8 cellular contexts compared by ENCODE assay signal in genomic region chr20:51631011-51631950, GRCh38.
A peak's percentile ranks its signal among the peaks of the same experiment; 100 is the strongest.
DNase-seq lines count a peak whose midpoint lies in the region; ATAC-seq lines count a peak whose summit lies in the region.

No MANE protein-coding gene starts in this region.

- peaks cover 3% of the 10 kb centered on the region for H3K36me3 Mint-ChIP-seq in activated naive CD8-positive, alpha-beta T cell

- H3K4me3 ChIP-seq in right cardiac atrium (ENCODE audit: low read length), result no peak overlapping the region

- H3K27ac ChIP-seq in right cardiac atrium (ENCODE audit: low read length), result peak overlapping the region; percentile 89

- peaks cover 16% of the 10 kb centered on the region for H3K27me3 Mint-ChIP-seq in activated naive CD8-positive, alpha-beta T cell

- H3K27ac Mint-ChIP-seq in activated naive CD8-positive, alpha-beta T cell, result no peak overlapping the region

- 29% methylated on average over 21 of the region's 21 CpGs for WGBS in right cardiac atrium

- H3K27me3 ChIP-seq in right cardiac atrium (ENCODE audit: control insufficient read depth, insufficient read depth), result no peaks in the 10 kb centered on the region

- peak overlapping the region; percentile 17 for H3K4me3 Mint-ChIP-seq in activated naive CD8-positive, alpha-beta T cell

- H3K9me3 ChIP-seq in right cardiac atrium (ENCODE audit: control insufficient read depth, low read length), result no peaks in the 10 kb centered on the region

- peak; percentile 91 for DNase-seq in AG08396 (ENCODE audit: low spot score)
- peak; percentile 94 for DNase-seq in LHCN-M2 (ENCODE audit: low read depth)
- peak; percentile 58 to 78 (median 70) for DNase-seq in right cardiac atrium
- peak; percentile 36 to 53 for DNase-seq in stimulated activated CD4-positive, alpha-beta T cell treated with anti-CD3 and anti-CD28 coated beads, Interleukin-2, amount 100 ng/mL, for 24 hours
- no peak for DNase-seq in ecto neural progenitor cell (ENCODE audit: low spot score)

- peaks cover 9% of the 10 kb centered on the region for H3K4me1 ChIP-seq in right cardiac atrium (ENCODE audit: control insufficient read depth, insufficient read depth, low read length)

- no peaks in the 10 kb centered on the region for H3K9me3 Mint-ChIP-seq in activated naive CD8-positive, alpha-beta T cell (ENCODE audit: low read depth)

- H3K4me1 Mint-ChIP-seq in activated naive CD8-positive, alpha-beta T cell (ENCODE audit: low read depth), result peaks cover 19% of the 10 kb centered on the region

- intact Hi-C loops in right cardiac atrium (cut with DNase I), result loop anchor here in 3 of 4 donors (10.0 kb wide), 1 partner anchor 454 kb away; no protein-coding TSS in a partner anchor

- ATAC-seq in right cardiac atrium, result peak; percentile 89 to 92
- no peak for ATAC-seq in HG03097 (IDR thresholded peaks at IDR 0.05; ENCODE audit: low FRiP score, unreplicated experiment)
- no peak for ATAC-seq in GM21737 (IDR thresholded peaks at IDR 0.05; ENCODE audit: unreplicated experiment)

Comparison
In these comparisons a context has a peak if more than half of its experiments do, and no peak if none do; other contexts are left out.
1. ATAC-seq: peak in right cardiac atrium (2 of 2); none in HG03097 (single experiment) and GM21737 (single experiment).